Comparison of ENCODE assay signal across 1 cellular context in the genomic region with DNA sequence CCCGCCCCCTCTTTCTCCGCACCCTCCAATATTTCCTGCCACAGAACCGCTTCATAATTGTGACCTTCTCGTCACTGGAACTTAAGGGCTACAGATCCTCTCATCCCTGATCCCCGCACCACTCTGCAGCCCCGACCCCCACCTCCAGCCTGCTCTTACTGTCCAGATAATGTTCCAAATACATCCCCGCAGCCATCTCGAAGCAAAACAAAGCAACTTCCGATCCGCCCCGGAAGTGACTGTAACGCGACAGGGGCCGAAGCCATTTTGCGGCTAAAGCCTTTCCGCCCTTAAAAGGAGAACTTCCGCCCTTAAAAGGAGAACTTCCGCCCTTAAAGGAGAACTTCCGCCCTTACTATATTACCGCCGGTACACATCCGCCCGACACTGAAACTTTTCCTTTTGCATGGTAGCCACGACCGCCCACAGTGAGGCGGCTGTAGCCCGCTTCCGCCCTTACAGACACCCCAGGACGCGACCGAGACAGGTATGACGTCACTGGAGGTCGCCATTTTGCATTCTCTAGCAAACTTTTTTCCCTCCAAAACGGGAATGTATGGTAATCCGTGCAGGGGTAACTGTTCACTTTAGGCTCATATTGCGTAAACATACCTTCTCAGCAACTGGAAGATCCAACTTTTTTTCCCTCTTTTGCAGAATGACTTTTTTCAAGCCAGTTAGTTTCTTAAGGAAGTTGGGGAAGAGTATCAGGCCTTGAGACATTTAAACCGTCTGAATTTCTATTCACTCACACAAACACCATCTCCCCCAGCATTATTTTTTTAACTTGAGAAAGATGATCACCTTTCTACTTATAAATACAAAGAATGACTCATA.
TF ChIP-seq lines count a peak whose summit lies in the region.

ING4 (minus strand) TSS at position 214 of the 837 bp plus-strand sequence; CDS start at position 196, 18 bp downstream.

TF ChIP-seq in liver, 16 proteins besides CTCF, POLR2A, EP300 and RAD21 (continued from another document):
- TF ChIP-seq ZBTB33 (IDR thresholded peaks at IDR 0.05) (peak; percentile 90), YY1 (IDR thresholded peaks at IDR 0.05) (peak; percentile 99)
